In genomic region chr1:151047591-151047924, GRCh38 we compare ENCODE assay signal across 8 cellular contexts. TPM values are rescaled to one million over a fixed set of nuclear protein-coding genes. Genes with fewer than 3 reads are reported as not detected.
DNase-seq lines count a peak whose midpoint lies in the region; ATAC-seq and TF ChIP-seq lines count a peak whose summit lies in the region.

Gene C1orf56 (plus strand): TSS chr1:151047751. CDS start chr1:151047848, 97 bp downstream.

- H3K4me3 Mint-ChIP-seq in CD14-positive monocyte, result peak within 1 kb of the TSS; percentile 95 to 99

- no peak for TF ChIP-seq CTCF in CD14-positive monocyte (IDR thresholded peaks at IDR 0.05)
- TF ChIP-seq CTCF in KMS-11 (conservative IDR thresholded peaks at IDR 0.05; ENCODE audit: low read depth, low read length), result no peak
- TF ChIP-seq CTCF in ovary (IDR thresholded peaks at IDR 0.05), result no peak

- no peak for TF ChIP-seq EP300 in ovary (IDR thresholded peaks at IDR 0.05)

- TF ChIP-seq POLR2A in ovary (IDR thresholded peaks at IDR 0.05), result peak; percentile 67

- peak; percentile 53 for ATAC-seq in GM19351 (IDR thresholded peaks at IDR 0.05; ENCODE audit: unreplicated experiment)

- peak within 1 kb of the TSS; percentile 41 for H3K4me2 ChIP-seq in KMS-11

- H3K4me1 ChIP-seq in KMS-11 (ENCODE audit: low read depth, poor library complexity, severe bottlenecking) (peaks cover 26% of the 10 kb centered on the region), SJSA1 (replicated peaks) (peaks cover 19% of the 10 kb centered on the region), ovary (ENCODE audit: insufficient read depth) (no peaks in the 10 kb centered on the region)

- no peaks in the 10 kb centered on the region for H3K9me3 ChIP-seq in SJSA1 (replicated peaks)
- no peaks in the 10 kb centered on the region for H3K9me3 ChIP-seq in ovary

- H3K9me3 Mint-ChIP-seq in CD14-positive monocyte, result peaks cover 0 to 7% (median 0%) of the 10 kb centered on the region in 7 donors

- peaks cover 2 to 30% (median 27%) of the 10 kb centered on the region in 3 donors for H3K27me3 Mint-ChIP-seq in CD14-positive monocyte (ENCODE audit: low read depth in 3 of 3)

- peaks cover 45% of the 10 kb centered on the region for H3K4me1 Mint-ChIP-seq in CD14-positive monocyte

- H3K36me3 ChIP-seq in KMS-11 (ENCODE audit: insufficient read depth), result peaks cover under 1% of the 10 kb centered on the region; the same call in 1 of the 2 replicates
- H3K36me3 ChIP-seq in SJSA1, result peaks cover 27% of the 10 kb centered on the region
- no peaks in the 10 kb centered on the region for H3K36me3 ChIP-seq in ovary

- DNase-seq in CD14-positive monocyte (ENCODE audit: low spot score) (no peak), SJSA1 (ENCODE audit: low read depth in 1 of 2, low spot score in 2 of 2) (peak; percentile 70 to 77), amniotic epithelial cell (ENCODE audit: low read depth) (peak; percentile 65), cardiac septum (ENCODE audit: low spot score) (peak; percentile 90), ovary (peak; percentile 83 to 88 (median 83)), NOMO-1 treated with DMSO at 0.1 percent for 48 hours (lab: John Stamatoyannopoulos, UW; ENCODE audit: unreplicated experiment) (no peak)

- H3K79me2 ChIP-seq in KMS-11 (ENCODE audit: insufficient read depth, low read depth), result no peaks in the 10 kb centered on the region

- H3K27me3 ChIP-seq in KMS-11 (ENCODE audit: insufficient read depth, low read depth) (no peaks in the 10 kb centered on the region), SJSA1 (replicated peaks) (no peaks in the 10 kb centered on the region), ovary (no peaks in the 10 kb centered on the region)

- intact Hi-C loops in CD14-positive monocyte (cut with micrococcal nuclease) (loop anchor here in 1 of 2 donors (5.0 kb wide), 1 partner anchor 35 kb away; no protein-coding TSS in a partner anchor), cardiac septum (cut with DNase I) (loop anchor here (2.0 kb wide), 1 partner anchor 23 kb away; no protein-coding TSS in a partner anchor), ovary (cut with DNase I) (no loop called here)

- H3K9ac ChIP-seq in KMS-11, result peak within 1 kb of the TSS; percentile 47

- peak within 1 kb of the TSS in 6 of 7 donors; percentile 65 to 84 (median 71) for H3K27ac Mint-ChIP-seq in CD14-positive monocyte

- peak within 1 kb of the TSS; percentile 71 for H2AFZ ChIP-seq in KMS-11 (ENCODE audit: low read depth)

- H3K36me3 Mint-ChIP-seq in CD14-positive monocyte, result peaks cover 24 to 34% of the 10 kb centered on the region in 2 donors

- H4K20me1 ChIP-seq in KMS-11 (ENCODE audit: insufficient read depth), result no peaks in the 10 kb centered on the region; the same call in 1 of the 2 replicates

- WGBS in ovary, 3 donors, result 0 to 1% (median 0%) methylated on average over 25 to 29 of the region's 29 CpGs

- H3K4me3 ChIP-seq in KMS-11 (IDR thresholded peaks at IDR 0.05; ENCODE audit: insufficient read depth, low read depth, low read length), result peak within 1 kb of the TSS; percentile 95
- H3K4me3 ChIP-seq in SJSA1, result peak within 1 kb of the TSS; percentile 54
- H3K4me3 ChIP-seq in ovary, result peak within 1 kb of the TSS; percentile 81

- H3K27ac ChIP-seq in KMS-11, result peak within 1 kb of the TSS; percentile 5; the same call in 1 of the 2 replicates
- peak within 1 kb of the TSS; percentile 27 for H3K27ac ChIP-seq in SJSA1
- peak within 1 kb of the TSS; percentile 66 to 89 for H3K27ac ChIP-seq in ovary

RNA-seq across cellular contexts. Expression of gene C1orf56, which starts in this region (rescaled TPM):
- polyA plus RNA-seq in CD14-positive monocyte (1 to 10 TPM in 1 of 2 donors, under 1 TPM in 1; 0.62 to 1.5 TPM), ovary (1 to 10 TPM; 2.6 to 6.6 TPM)
- 0.38 and 0.74 TPM in 2 replicates for total RNA-seq in SJSA1 (2014; rRNA removed; shearing (Covaris generic))
- total RNA-seq in cardiac septum (8.9 TPM), ovary (1 to 10 TPM; 3.9 to 9.1 (median 7.3) TPM)

Comparison
In these comparisons a context has a peak if more than half of its experiments do, and no peak if none do; other contexts are left out.
1. Peak in DNase-seq, H3K4me3 ChIP-seq and H3K27ac ChIP-seq in SJSA1; RNA of the gene not detected or under 1 TPM.
2. DNase-seq: peak in amniotic epithelial cell (single experiment), cardiac septum (single experiment) and ovary (5 of 5); none in CD14-positive monocyte (single experiment) and NOMO-1 treated with DMSO at 0.1 percent for 48 hours (single experiment).
3. H3K27ac ChIP-seq: peak in every context shown above with its lines; median percentile 78 in ovary; 27 in SJSA1; 5 in KMS-11.
4. Peak in every context shown above with its lines, with median percentiles within 50 percentile points of each other: H3K4me3 ChIP-seq.